In the genomic region with DNA sequence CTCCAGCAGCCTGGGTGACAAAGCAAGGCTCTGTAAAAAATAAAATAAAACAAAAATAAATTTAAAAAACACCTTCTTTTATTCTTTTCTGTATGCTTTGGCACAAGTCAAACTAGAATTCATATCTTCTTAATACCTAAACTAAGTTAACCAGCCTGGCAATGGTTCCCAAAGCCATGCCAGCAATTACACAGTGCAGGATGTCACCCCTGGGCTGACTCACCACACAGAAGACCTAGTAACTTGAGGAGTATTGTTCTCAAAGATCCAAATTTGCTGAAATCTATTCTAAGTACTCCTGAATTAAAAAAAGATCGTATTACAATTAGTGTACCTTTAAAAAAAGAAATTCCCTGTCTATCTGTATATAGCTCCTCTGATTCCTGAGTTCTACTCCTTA, we compare ENCODE assay signal across 17 cellular contexts.
A peak's percentile ranks its signal among the peaks of the same experiment; 100 is the strongest.
DNase-seq lines count a peak whose midpoint lies in the region; ATAC-seq, FAIRE-seq and TF ChIP-seq lines count a peak whose summit lies in the region.
"Had no signal": no experiment of that assay in that cellular context is flagged by ENCODE, and none has a peak within 500 bp of the region (broad histone marks: within the 10 kb centered on the region; RNA-seq: fewer than 3 reads in every experiment).

No MANE protein-coding gene starts in this region.

- TF ChIP-seq POLR2A in A549 (IDR thresholded peaks at IDR 0.05; ENCODE audit: low read length): no peak
- no peak for TF ChIP-seq POLR2A in body of pancreas (IDR thresholded peaks at IDR 0.05)

- no peak for FAIRE-seq in A549 (lab: Jason Lieb, UNC)
- FAIRE-seq in kidney (lab: Jason Lieb, UNC): no peak

- POLR2A ChIA-PET in A549 (lab: Yijun Ruan, JAX): no interaction called here

- intact Hi-C loops in body of pancreas (cut with DNase I) (no loop called here), kidney (cut with DNase I) (no loop called here)

- TF ChIP-seq RAD21 in A549 (conservative IDR thresholded peaks at IDR 0.05 in 1 of 2, IDR thresholded peaks at IDR 0.05 in 1 of 2): no peak

- no peak for DNase-seq in A549 (ENCODE audit: low read depth in 1 of 2, low spot score in 1 of 2)
- DNase-seq in HCEC 1CT: peak; percentile 1
- DNase-seq in body of pancreas: peak; percentile 86 to 93 (median 90)
- DNase-seq in glomerular visceral epithelial cell (ENCODE audit: extremely low spot score): peak; percentile 40
- no peak for DNase-seq in kidney
- DNase-seq in hippocampal formation (lab: John Stamatoyannopoulos, UW): no peak
- DNase-seq: activated CD4-positive, alpha-beta T cell treated with anti-CD3 and anti-CD28 coated beads for 4 hours; activated CD8-positive, alpha-beta memory T cell treated with anti-CD3 and anti-CD28 coated beads, Interleukin-2, amount 50 U/mL, for 4 hours; aorta; MV-4-11; NCI-H1930; NCI-H526 treated with DMSO at 0.1 percent for 48 hours had no signal

- H3K27ac ChIP-seq in A549: peak overlapping the region in 1 of 2 experiments; percentile 55; a peak in 3 of 6 replicates
- H3K27ac ChIP-seq in body of pancreas: peak overlapping the region in 3 of 4 donors; percentile 58 to 78 (median 78)
- H3K27ac ChIP-seq in kidney (ENCODE audit: low read depth in 2 of 2, low read length in 2 of 2): no peak overlapping the region
- H3K27ac ChIP-seq: coronary artery, right atrium auricular region, SK-N-MC had no signal

- no peaks in the 10 kb centered on the region for H3K36me3 ChIP-seq in body of pancreas (replicated peaks in 1 of 2; ENCODE audit: insufficient read depth in 1 of 2, low read depth in 2 of 2)
- no peaks in the 10 kb centered on the region for H3K36me3 ChIP-seq in kidney (ENCODE audit: control insufficient read depth in 1 of 2, insufficient read depth in 2 of 2, low read length in 2 of 2)
- H3K36me3 ChIP-seq: right atrium auricular region had no signal

- H3K9ac ChIP-seq in kidney (ENCODE audit: low read length in 2 of 2): no peak overlapping the region

- H3K27me3 ChIP-seq in body of pancreas: no peaks in the 10 kb centered on the region
- H3K27me3 ChIP-seq: right atrium auricular region had no signal

- H3K4me1 ChIP-seq in A549: peaks cover 18% of the 10 kb centered on the region
- H3K4me1 ChIP-seq in body of pancreas: peaks cover 37% of the 10 kb centered on the region
- peaks cover 0 to 8% of the 10 kb centered on the region in 2 donors for H3K4me1 ChIP-seq in kidney (ENCODE audit: control insufficient read depth in 1 of 2, insufficient read depth in 1 of 2, low read depth in 1 of 2, low read length in 2 of 2)

- 50% methylated on average over 1 of the region's 1 CpG for WGBS in A549 (ENCODE audit: missing lambda C conversion rate)
- 6 to 22% methylated on average over 1 of the region's 1 CpG for WGBS in body of pancreas, 2 donors

- peak overlapping the region; percentile 22; the same call in 1 of the 3 replicates for H3K4me2 ChIP-seq in A549

- no peak for TF ChIP-seq EP300 in A549 (IDR thresholded peaks at IDR 0.05)

- H3K4me3 ChIP-seq in A549: no peak overlapping the region
- no peak overlapping the region for H3K4me3 ChIP-seq in body of pancreas
- no peak overlapping the region for H3K4me3 ChIP-seq in kidney (ENCODE audit: low read length in 2 of 2)
- H3K4me3 ChIP-seq: coronary artery, right atrium auricular region, SK-N-MC had no signal

- ATAC-seq in A549 (no peak), body of pancreas (peak; percentile 99), HG03521 (IDR thresholded peaks at IDR 0.05; ENCODE audit: unreplicated experiment) (no peak), HG02973 (IDR thresholded peaks at IDR 0.05; ENCODE audit: unreplicated experiment) (no peak)

- TF ChIP-seq CTCF in A549 (IDR thresholded peaks at IDR 0.05): no peak
- TF ChIP-seq CTCF in body of pancreas (IDR thresholded peaks at IDR 0.05): no peak
- TF ChIP-seq CTCF in kidney (IDR thresholded peaks at IDR 0.05; ENCODE audit: borderline replicate concordance, extremely low read depth, insufficient read depth): no peak

- CTCF ChIA-PET in A549 (lab: Yijun Ruan, JAX): interaction anchor here (1.3 kb wide), 1 partner anchor 11 kb away, joined by 3 read pairs; no protein-coding TSS in a partner anchor

- H3K9me3 ChIP-seq in A549 (no peaks in the 10 kb centered on the region), body of pancreas (no peaks in the 10 kb centered on the region), kidney (ENCODE audit: control insufficient read depth in 1 of 2, low read length in 2 of 2) (no peaks in the 10 kb centered on the region)
- H3K9me3 ChIP-seq: right atrium auricular region had no signal

TF ChIP-seq in A549, 52 proteins besides CTCF, POLR2A, EP300 and RAD21:
- TF ChIP-seq SREBF2 (IDR thresholded peaks at IDR 0.05) (no peak), CEBPB (IDR thresholded peaks at IDR 0.05) (no peak), ZSCAN20 (CRISPR knock-in tag; IDR thresholded peaks at IDR 0.05) (no peak), SMC3 (IDR thresholded peaks at IDR 0.05) (no peak), HEYL (CRISPR knock-in tag; IDR thresholded peaks at IDR 0.05) (no peak), BHLHE40 (IDR thresholded peaks at IDR 0.05; ENCODE audit: low read depth, low read length) (no peak), KDM5A (IDR thresholded peaks at IDR 0.05) (no peak), MAFK (IDR thresholded peaks at IDR 0.05; ENCODE audit: partially characterized antibody) (no peak), NR3C1 (IDR thresholded peaks at IDR 0.05) (no peak)
- TF ChIP-seq, protein P1, sequence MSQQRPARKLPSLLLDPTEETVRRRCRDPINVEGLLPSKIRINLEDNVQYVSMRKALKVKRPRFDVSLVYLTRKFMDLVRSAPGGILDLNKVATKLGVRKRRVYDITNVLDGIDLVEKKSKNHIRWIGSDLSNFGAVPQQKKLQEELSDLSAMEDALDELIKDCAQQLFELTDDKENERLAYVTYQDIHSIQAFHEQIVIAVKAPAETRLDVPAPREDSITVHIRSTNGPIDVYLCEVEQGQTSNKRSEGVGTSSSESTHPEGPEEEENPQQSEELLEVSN (IDR thresholded peaks at IDR 0.05; ENCODE audit: borderline replicate concordance, low read depth): no peak
- TF ChIP-seq, protein P2, sequence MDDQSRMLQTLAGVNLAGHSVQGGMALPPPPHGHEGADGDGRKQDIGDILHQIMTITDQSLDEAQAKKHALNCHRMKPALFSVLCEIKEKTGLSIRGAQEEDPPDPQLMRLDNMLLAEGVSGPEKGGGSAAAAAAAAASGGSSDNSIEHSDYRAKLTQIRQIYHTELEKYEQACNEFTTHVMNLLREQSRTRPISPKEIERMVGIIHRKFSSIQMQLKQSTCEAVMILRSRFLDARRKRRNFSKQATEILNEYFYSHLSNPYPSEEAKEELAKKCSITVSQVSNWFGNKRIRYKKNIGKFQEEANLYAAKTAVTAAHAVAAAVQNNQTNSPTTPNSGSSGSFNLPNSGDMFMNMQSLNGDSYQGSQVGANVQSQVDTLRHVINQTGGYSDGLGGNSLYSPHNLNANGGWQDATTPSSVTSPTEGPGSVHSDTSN (IDR thresholded peaks at IDR 0.05): no peak
- TF ChIP-seq, protein P3, sequence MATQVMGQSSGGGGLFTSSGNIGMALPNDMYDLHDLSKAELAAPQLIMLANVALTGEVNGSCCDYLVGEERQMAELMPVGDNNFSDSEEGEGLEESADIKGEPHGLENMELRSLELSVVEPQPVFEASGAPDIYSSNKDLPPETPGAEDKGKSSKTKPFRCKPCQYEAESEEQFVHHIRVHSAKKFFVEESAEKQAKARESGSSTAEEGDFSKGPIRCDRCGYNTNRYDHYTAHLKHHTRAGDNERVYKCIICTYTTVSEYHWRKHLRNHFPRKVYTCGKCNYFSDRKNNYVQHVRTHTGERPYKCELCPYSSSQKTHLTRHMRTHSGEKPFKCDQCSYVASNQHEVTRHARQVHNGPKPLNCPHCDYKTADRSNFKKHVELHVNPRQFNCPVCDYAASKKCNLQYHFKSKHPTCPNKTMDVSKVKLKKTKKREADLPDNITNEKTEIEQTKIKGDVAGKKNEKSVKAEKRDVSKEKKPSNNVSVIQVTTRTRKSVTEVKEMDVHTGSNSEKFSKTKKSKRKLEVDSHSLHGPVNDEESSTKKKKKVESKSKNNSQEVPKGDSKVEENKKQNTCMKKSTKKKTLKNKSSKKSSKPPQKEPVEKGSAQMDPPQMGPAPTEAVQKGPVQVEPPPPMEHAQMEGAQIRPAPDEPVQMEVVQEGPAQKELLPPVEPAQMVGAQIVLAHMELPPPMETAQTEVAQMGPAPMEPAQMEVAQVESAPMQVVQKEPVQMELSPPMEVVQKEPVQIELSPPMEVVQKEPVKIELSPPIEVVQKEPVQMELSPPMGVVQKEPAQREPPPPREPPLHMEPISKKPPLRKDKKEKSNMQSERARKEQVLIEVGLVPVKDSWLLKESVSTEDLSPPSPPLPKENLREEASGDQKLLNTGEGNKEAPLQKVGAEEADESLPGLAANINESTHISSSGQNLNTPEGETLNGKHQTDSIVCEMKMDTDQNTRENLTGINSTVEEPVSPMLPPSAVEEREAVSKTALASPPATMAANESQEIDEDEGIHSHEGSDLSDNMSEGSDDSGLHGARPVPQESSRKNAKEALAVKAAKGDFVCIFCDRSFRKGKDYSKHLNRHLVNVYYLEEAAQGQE (IDR thresholded peaks at IDR 0.05): no peak

Comparison
In these comparisons a context has a peak if more than half of its experiments do, and no peak if none do; other contexts are left out.
1. DNase-seq: peak in HCEC 1CT (single experiment), body of pancreas (4 of 4) and glomerular visceral epithelial cell (single experiment); none in A549 (0 of 2), kidney (single experiment) and hippocampal formation (0 of 2).
2. H3K27ac ChIP-seq: peak in body of pancreas (3 of 4); none in kidney (0 of 2).